In genomic region chr16:84959784-84960417, GRCh38 we compare ENCODE assay signal across 1 cellular context.
TF ChIP-seq lines count a peak whose summit lies in the region.

No MANE protein-coding gene starts in this region.

TF ChIP-seq in K562, 482 proteins besides CTCF, POLR2A, EP300 and RAD21 (continued from another document):
- 0 out of 2 replicates have a peak, but pooled peaks have one; percentile 21 for TF ChIP-seq CBFA2T3 (IDR thresholded peaks at IDR 0.05)
- TF ChIP-seq ZBTB40 (IDR thresholded peaks at IDR 0.05): peak; percentile 61
- no peak for TF ChIP-seq ZBTB40 (CRISPR knock-in tag; IDR thresholded peaks at IDR 0.05)
- TF ChIP-seq MXI1 (IDR thresholded peaks at IDR 0.05; ENCODE audit: low read depth, low read length): no peak
- TF ChIP-seq ZBTB7A (IDR thresholded peaks at IDR 0.05; ENCODE audit: borderline replicate concordance, control insufficient read depth, low read depth, low read length): peak; percentile 39; the same call in 1 of the 2 replicates
- peak; percentile 69 for TF ChIP-seq RBM25 (IDR thresholded peaks at IDR 0.05; ENCODE audit: low read depth, low read length, severe bottlenecking)
- TF ChIP-seq ZNF239 (CRISPR knock-in tag; IDR thresholded peaks at IDR 0.05): peak; percentile 98
- TF ChIP-seq PTBP1 (IDR thresholded peaks at IDR 0.05; ENCODE audit: low read depth, low read length): 0 out of 2 replicates have a peak, but pooled peaks have one; percentile 24
- no peak for TF ChIP-seq PHB2 (IDR thresholded peaks at IDR 0.05; ENCODE audit: low read depth)
